28 cellular contexts compared by ENCODE assay signal in genomic region chr5:125017796-125018195, GRCh38.
"Had no signal": no experiment of that assay in that cellular context is flagged by ENCODE, and none has a peak within 500 bp of the region (broad histone marks: within the 10 kb centered on the region; RNA-seq: fewer than 3 reads in every experiment).

No MANE protein-coding gene starts in this region.

- H3K36me3 Mint-ChIP-seq: activated CD4-positive, alpha-beta memory T cell treated with anti-CD3 and anti-CD28 coated beads for 36 hours; activated naive CD4-positive, alpha-beta T cell treated with anti-CD3 and anti-CD28 coated beads, Interleukin-2, amount 50 U/mL, for 72 hours; brain had no signal

- H3K27me3 ChIP-seq: ascending aorta, cardiac muscle cell, SJCRH30 had no signal

- H3K4me1 Mint-ChIP-seq: activated CD4-positive, alpha-beta T cell treated with anti-CD3 and anti-CD28 coated beads, Interleukin-2, amount 10 ng/mL, durations not matched to agents 7 days and 5 days had no signal

- DNase-seq: activated CD4-positive, alpha-beta memory T cell treated with anti-CD3 and anti-CD28 coated beads for 36 hours; activated CD4-positive, alpha-beta T cell treated with anti-CD3 and anti-CD28 coated beads, Interleukin-2, amount 10 ng/mL, durations not matched to agents 7 days and 5 days; activated CD4-positive, CD25-positive, alpha-beta regulatory T cell; activated CD8-positive, alpha-beta memory T cell treated with anti-CD3 and anti-CD28 coated beads for 24 hours; activated effector memory CD4-positive, alpha-beta T cell treated with anti-CD3 and anti-CD28 coated beads, Interleukin-2, amount 50 U/mL, for 16 hours; activated naive CD4-positive, alpha-beta T cell treated with Interleukin-2 at 50 U/mL for 16 hours; activated naive CD8-positive, alpha-beta T cell treated with anti-CD3 and anti-CD28 coated beads, Interleukin-2, amount 50 U/mL, for 24 hours; activated T-cell treated with anti-CD3 and anti-CD28 coated beads, Interleukin-2, amount 50 U/mL, for 4 hours; amniotic stem cell; Karpas-422; MM.1S; NCI-H146; NCI-H187 treated with DMSO at 0.1 percent for 48 hours; NCI-H2171; NCI-H226; NCI-H526; NCI-H82; Right ventricle myocardium superior; SJCRH30; SK-N-SH; T-helper 1 cell had no signal

- H3K27me3 Mint-ChIP-seq: activated CD4-positive, alpha-beta memory T cell treated with anti-CD3 and anti-CD28 coated beads for 36 hours had no signal

- H3K4me3 Mint-ChIP-seq: activated CD4-positive, alpha-beta memory T cell treated with anti-CD3 and anti-CD28 coated beads for 36 hours; activated CD4-positive, alpha-beta T cell treated with anti-CD3 and anti-CD28 coated beads, Interleukin-2, amount 10 ng/mL, durations not matched to agents 7 days and 5 days; activated naive CD8-positive, alpha-beta T cell treated with anti-CD3 and anti-CD28 coated beads, Interleukin-2, amount 50 U/mL, for 24 hours; activated T-cell treated with anti-CD3 and anti-CD28 coated beads, Interleukin-2, amount 50 U/mL, for 4 hours; brain had no signal

- H3K9me3 Mint-ChIP-seq: activated CD4-positive, alpha-beta memory T cell treated with anti-CD3 and anti-CD28 coated beads for 36 hours; activated CD4-positive, alpha-beta T cell treated with anti-CD3 and anti-CD28 coated beads, Interleukin-2, amount 10 ng/mL, durations not matched to agents 7 days and 5 days; activated naive CD8-positive, alpha-beta T cell treated with anti-CD3 and anti-CD28 coated beads, Interleukin-2, amount 50 U/mL, for 24 hours; activated T-cell treated with anti-CD3 and anti-CD28 coated beads, Interleukin-2, amount 50 U/mL, for 4 hours had no signal

- H3K27ac Mint-ChIP-seq: activated CD4-positive, alpha-beta memory T cell treated with anti-CD3 and anti-CD28 coated beads for 36 hours; activated CD4-positive, alpha-beta T cell treated with anti-CD3 and anti-CD28 coated beads, Interleukin-2, amount 10 ng/mL, durations not matched to agents 7 days and 5 days; activated naive CD4-positive, alpha-beta T cell treated with anti-CD3 and anti-CD28 coated beads, Interleukin-2, amount 50 U/mL, for 72 hours; activated naive CD8-positive, alpha-beta T cell treated with anti-CD3 and anti-CD28 coated beads, Interleukin-2, amount 50 U/mL, for 24 hours; brain had no signal

- H3K9me3 ChIP-seq: ascending aorta, SJCRH30, SK-N-SH had no signal

- H3K27ac ChIP-seq: ascending aorta, cardiac muscle cell, RWPE1, SJCRH30, VCaP had no signal

- H3K4me1 ChIP-seq: ascending aorta, SJCRH30 had no signal

- ATAC-seq: activated naive CD4-positive, alpha-beta T cell treated with anti-CD3 and anti-CD28 coated beads, Interleukin-2, amount 50 U/mL, for 72 hours; activated naive CD8-positive, alpha-beta T cell treated with anti-CD3 and anti-CD28 coated beads, Interleukin-2, amount 50 U/mL, for 24 hours; activated T-cell treated with anti-CD3 and anti-CD28 coated beads, Interleukin-2, amount 50 U/mL, for 4 hours; Panc1 had no signal

- H3K36me3 ChIP-seq: ascending aorta, cardiac muscle cell, SJCRH30 had no signal

- H3K4me3 ChIP-seq: ascending aorta, cardiac muscle cell, SJCRH30 had no signal
